1 cellular context compared by ENCODE assay signal in the genomic region with DNA sequence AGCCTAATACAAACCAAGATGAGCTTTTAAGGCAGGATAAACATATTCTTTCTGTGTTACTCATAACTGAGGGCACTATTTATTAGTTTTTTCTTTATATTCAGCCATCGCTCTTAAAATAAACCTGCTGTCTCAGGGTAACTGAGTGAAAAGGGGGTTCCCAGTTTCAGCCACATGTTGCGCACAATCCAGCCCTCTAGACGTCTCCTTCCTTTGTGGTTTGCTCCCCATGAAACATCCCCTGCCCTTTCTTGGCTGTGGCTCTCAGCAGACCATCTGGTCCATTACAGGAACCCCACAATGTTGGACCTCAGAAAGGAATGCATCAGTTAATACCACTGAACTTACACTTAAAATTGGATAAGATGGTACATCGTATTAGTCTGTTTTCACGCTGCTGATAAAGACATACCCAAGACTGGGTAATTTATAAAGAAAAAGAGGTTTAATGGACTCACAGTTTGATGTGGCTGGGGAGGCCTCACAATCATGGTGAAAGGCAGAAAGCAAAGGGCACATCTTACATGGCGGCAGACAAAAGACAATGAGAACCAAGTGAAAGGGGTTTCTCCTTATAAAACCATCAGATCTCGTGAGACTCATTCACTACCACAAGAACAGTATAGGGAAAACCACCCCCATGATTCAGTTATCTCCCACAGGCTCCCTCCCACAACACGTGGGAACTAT.
TF ChIP-seq lines count a peak whose summit lies in the region.

No MANE protein-coding gene starts in this region.

TF ChIP-seq in WTC11, 78 proteins besides CTCF, POLR2A, EP300 and RAD21 (continued from another document):
- TF ChIP-seq, protein P1, sequence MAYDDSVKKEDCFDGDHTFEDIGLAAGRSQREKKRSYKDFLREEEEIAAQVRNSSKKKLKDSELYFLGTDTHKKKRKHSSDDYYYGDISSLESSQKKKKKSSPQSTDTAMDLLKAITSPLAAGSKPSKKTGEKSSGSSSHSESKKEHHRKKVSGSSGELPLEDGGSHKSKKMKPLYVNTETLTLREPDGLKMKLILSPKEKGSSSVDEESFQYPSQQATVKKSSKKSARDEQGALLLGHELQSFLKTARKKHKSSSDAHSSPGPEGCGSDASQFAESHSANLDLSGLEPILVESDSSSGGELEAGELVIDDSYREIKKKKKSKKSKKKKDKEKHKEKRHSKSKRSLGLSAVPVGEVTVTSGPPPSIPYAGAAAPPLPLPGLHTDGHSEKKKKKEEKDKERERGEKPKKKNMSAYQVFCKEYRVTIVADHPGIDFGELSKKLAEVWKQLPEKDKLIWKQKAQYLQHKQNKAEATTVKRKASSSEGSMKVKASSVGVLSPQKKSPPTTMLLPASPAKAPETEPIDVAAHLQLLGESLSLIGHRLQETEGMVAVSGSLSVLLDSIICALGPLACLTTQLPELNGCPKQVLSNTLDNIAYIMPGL (CRISPR knock-in tag; IDR thresholded peaks at IDR 0.05) = no peak
- TF ChIP-seq, protein P2, sequence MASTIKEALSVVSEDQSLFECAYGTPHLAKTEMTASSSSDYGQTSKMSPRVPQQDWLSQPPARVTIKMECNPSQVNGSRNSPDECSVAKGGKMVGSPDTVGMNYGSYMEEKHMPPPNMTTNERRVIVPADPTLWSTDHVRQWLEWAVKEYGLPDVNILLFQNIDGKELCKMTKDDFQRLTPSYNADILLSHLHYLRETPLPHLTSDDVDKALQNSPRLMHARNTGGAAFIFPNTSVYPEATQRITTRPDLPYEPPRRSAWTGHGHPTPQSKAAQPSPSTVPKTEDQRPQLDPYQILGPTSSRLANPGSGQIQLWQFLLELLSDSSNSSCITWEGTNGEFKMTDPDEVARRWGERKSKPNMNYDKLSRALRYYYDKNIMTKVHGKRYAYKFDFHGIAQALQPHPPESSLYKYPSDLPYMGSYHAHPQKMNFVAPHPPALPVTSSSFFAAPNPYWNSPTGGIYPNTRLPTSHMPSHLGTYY (CRISPR knock-in tag; IDR thresholded peaks at IDR 0.05) = no peak
- TF ChIP-seq, protein P3, sequence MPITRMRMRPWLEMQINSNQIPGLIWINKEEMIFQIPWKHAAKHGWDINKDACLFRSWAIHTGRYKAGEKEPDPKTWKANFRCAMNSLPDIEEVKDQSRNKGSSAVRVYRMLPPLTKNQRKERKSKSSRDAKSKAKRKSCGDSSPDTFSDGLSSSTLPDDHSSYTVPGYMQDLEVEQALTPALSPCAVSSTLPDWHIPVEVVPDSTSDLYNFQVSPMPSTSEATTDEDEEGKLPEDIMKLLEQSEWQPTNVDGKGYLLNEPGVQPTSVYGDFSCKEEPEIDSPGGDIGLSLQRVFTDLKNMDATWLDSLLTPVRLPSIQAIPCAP (CRISPR knock-in tag; IDR thresholded peaks at IDR 0.05) = no peak
- TF ChIP-seq SMAD3 (CRISPR knock-in tag; IDR thresholded peaks at IDR 0.05; ENCODE audit: borderline replicate concordance) (no peak), IRF2 (CRISPR knock-in tag; IDR thresholded peaks at IDR 0.05; ENCODE audit: borderline replicate concordance, low read depth) (no peak)
